Comparison of ENCODE assay signal across 17 cellular contexts in the genomic region with DNA sequence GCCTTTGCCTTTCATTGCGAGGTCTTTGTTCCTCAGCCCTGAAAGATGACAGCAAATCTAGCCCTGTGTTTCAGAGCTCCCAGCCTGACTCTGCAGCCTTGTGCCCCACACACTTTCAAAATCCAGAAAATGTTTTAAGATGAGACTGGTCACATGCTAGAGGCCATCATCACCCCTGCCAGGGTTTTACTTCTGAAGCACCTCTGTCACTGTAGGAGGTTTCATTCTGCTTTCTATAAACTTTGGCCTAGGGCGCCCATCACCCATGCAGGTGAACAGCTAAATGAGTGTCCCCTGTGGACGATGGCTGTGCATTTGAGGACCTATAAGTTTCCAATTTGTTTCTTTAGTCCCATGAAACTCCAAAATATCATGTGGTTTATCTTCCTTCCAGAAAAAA.
"Had no signal": no experiment of that assay in that cellular context is flagged by ENCODE, and none has a peak within 500 bp of the region (broad histone marks: within the 10 kb centered on the region; RNA-seq: fewer than 3 reads in every experiment).

No MANE protein-coding gene starts in this region.

- FAIRE-seq: astrocyte had no signal

- H2AFZ ChIP-seq: PC-9 had no signal

- ATAC-seq: activated T-cell treated with anti-CD3 and anti-CD28 coated beads, Interleukin-2, amount 50 U/mL, for 4 hours; T-helper 17 cell had no signal

- H3K27ac ChIP-seq: PC-9 had no signal

- H3K4me2 ChIP-seq: PC-9 had no signal

- DNase-seq: activated B cell treated with CpG ODN at 0.5 μM for 24 hours; activated CD4-positive, alpha-beta T cell treated with anti-CD3 and anti-CD28 coated beads for 1 hour; activated CD4-positive, alpha-beta T cell treated with anti-CD3 and anti-CD28 coated beads, Interleukin-2, amount 10 ng/mL, durations not matched to agents 24 days and 14 days; activated CD4-positive, alpha-beta T cell treated with anti-CD3 and anti-CD28 coated beads, Interleukin-2, amount 50 U/mL, for 48 hours; activated gamma-delta T cell; activated naive CD4-positive, alpha-beta T cell treated with anti-CD3 and anti-CD28 coated beads for 36 hours; activated T-cell treated with anti-CD3 and anti-CD28 coated beads, Interleukin-2, amount 50 U/mL, for 4 hours; amygdala; cortex of kidney; NCI-H1417; NCI-H446; NCI-H524; PC-9; SHP77 treated with DMSO at 0.1 percent for 48 hours; T-helper 17 cell; T-helper 9 cell had no signal

- H3K4me3 ChIP-seq: PC-9 had no signal
